Comparison of ENCODE assay signal across 1 cellular context in the genomic region with DNA sequence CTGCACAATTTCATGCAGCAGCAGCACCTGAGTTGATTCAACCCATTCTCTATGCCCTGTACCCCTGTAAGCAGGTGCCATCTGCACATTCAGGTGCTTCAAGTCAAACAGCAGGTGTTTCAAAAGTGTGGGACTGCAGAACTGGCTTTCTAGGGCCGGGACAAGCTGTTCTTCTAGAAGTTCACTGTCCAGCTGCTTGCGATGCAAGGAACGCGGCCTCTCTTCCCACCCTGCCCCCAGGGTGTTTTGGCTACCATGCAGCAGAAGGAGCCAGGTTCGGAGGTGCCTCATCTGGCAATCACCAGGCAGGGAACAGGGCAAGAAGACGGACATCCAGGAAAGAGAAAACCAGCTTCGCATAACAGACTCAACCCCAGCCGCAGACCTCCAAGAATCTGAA.
TF ChIP-seq lines count a peak whose summit lies in the region.

No MANE protein-coding gene starts in this region.

TF ChIP-seq in H1, 55 proteins besides CTCF, POLR2A, EP300 and RAD21:
- TF ChIP-seq SUZ12 (IDR thresholded peaks at IDR 0.05; ENCODE audit: low read length): no peak
